2 cellular contexts compared by ENCODE assay signal in genomic region chr1:178594133-178594532, GRCh38.
TF ChIP-seq lines count a peak whose summit lies in the region.

No MANE protein-coding gene starts in this region.

TF ChIP-seq in IMR-90, 13 proteins besides CTCF, POLR2A, EP300 and RAD21 (continued from another document):
- no peak for TF ChIP-seq MAFK (IDR thresholded peaks at IDR 0.05; ENCODE audit: low read depth, low read length)
- no peak for TF ChIP-seq FOS (IDR thresholded peaks at IDR 0.05; ENCODE audit: low read depth, low read length)
- TF ChIP-seq SMC3 (IDR thresholded peaks at IDR 0.05; ENCODE audit: low read depth, low read length), result no peak
- TF ChIP-seq MAZ (IDR thresholded peaks at IDR 0.05; ENCODE audit: borderline replicate concordance, low read depth, low read length), result no peak
- TF ChIP-seq ELK1 (IDR thresholded peaks at IDR 0.05; ENCODE audit: borderline replicate concordance, low read depth, low read length), result no peak
- TF ChIP-seq RCOR1 (IDR thresholded peaks at IDR 0.05; ENCODE audit: insufficient replicate concordance, low read length), result no peak
- TF ChIP-seq CHD1 (IDR thresholded peaks at IDR 0.05; ENCODE audit: low read depth, low read length), result no peak

TF ChIP-seq in HEK293T, 16 proteins besides CTCF, POLR2A, EP300 and RAD21 (continued from another document):
- TF ChIP-seq ELF4 (IDR thresholded peaks at IDR 0.05) (no peak), ZNF384 (IDR thresholded peaks at IDR 0.05) (no peak), FOXA1 (IDR thresholded peaks at IDR 0.05) (no peak)
